Comparison of ENCODE assay signal across 2 cellular contexts in genomic region chr3:150675587-150675986, GRCh38.
TF ChIP-seq lines count a peak whose summit lies in the region.

No MANE protein-coding gene starts in this region.

TF ChIP-seq in GM23338, 12 proteins besides CTCF, POLR2A, EP300 and RAD21:
- TF ChIP-seq REST (IDR thresholded peaks at IDR 0.05; ENCODE audit: unreplicated experiment) (no peak), EZH2 (IDR thresholded peaks at IDR 0.05; ENCODE audit: low read depth, unreplicated experiment) (no peak), POLR2AphosphoS5 (IDR thresholded peaks at IDR 0.05; ENCODE audit: low read depth) (no peak), EZH2phosphoT487 (IDR thresholded peaks at IDR 0.05; ENCODE audit: unreplicated experiment) (no peak), ZNF114 (CRISPR knock-in tag; IDR thresholded peaks at IDR 0.05) (no peak), ZNF331 (CRISPR knock-in tag; IDR thresholded peaks at IDR 0.05; ENCODE audit: low read depth) (no peak), JUNB (IDR thresholded peaks at IDR 0.05; ENCODE audit: unreplicated experiment) (no peak), STAT1 (IDR thresholded peaks at IDR 0.05; ENCODE audit: unreplicated experiment) (no peak)
- TF ChIP-seq, protein P1, sequence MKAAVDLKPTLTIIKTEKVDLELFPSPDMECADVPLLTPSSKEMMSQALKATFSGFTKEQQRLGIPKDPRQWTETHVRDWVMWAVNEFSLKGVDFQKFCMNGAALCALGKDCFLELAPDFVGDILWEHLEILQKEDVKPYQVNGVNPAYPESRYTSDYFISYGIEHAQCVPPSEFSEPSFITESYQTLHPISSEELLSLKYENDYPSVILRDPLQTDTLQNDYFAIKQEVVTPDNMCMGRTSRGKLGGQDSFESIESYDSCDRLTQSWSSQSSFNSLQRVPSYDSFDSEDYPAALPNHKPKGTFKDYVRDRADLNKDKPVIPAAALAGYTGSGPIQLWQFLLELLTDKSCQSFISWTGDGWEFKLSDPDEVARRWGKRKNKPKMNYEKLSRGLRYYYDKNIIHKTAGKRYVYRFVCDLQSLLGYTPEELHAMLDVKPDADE (IDR thresholded peaks at IDR 0.05): no peak

TF ChIP-seq in K562, 482 proteins besides CTCF, POLR2A, EP300 and RAD21 (continued from another document and continues in another):
- TF ChIP-seq, protein P2, sequence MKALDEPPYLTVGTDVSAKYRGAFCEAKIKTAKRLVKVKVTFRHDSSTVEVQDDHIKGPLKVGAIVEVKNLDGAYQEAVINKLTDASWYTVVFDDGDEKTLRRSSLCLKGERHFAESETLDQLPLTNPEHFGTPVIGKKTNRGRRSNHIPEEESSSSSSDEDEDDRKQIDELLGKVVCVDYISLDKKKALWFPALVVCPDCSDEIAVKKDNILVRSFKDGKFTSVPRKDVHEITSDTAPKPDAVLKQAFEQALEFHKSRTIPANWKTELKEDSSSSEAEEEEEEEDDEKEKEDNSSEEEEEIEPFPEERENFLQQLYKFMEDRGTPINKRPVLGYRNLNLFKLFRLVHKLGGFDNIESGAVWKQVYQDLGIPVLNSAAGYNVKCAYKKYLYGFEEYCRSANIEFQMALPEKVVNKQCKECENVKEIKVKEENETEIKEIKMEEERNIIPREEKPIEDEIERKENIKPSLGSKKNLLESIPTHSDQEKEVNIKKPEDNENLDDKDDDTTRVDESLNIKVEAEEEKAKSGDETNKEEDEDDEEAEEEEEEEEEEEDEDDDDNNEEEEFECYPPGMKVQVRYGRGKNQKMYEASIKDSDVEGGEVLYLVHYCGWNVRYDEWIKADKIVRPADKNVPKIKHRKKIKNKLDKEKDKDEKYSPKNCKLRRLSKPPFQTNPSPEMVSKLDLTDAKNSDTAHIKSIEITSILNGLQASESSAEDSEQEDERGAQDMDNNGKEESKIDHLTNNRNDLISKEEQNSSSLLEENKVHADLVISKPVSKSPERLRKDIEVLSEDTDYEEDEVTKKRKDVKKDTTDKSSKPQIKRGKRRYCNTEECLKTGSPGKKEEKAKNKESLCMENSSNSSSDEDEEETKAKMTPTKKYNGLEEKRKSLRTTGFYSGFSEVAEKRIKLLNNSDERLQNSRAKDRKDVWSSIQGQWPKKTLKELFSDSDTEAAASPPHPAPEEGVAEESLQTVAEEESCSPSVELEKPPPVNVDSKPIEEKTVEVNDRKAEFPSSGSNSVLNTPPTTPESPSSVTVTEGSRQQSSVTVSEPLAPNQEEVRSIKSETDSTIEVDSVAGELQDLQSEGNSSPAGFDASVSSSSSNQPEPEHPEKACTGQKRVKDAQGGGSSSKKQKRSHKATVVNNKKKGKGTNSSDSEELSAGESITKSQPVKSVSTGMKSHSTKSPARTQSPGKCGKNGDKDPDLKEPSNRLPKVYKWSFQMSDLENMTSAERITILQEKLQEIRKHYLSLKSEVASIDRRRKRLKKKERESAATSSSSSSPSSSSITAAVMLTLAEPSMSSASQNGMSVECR (CRISPR knock-in tag; IDR thresholded peaks at IDR 0.05): no peak
- TF ChIP-seq TRIM24 (IDR thresholded peaks at IDR 0.05): peak; percentile 84 to 89
- TF ChIP-seq MNT (conservative IDR thresholded peaks at IDR 0.05): no peak
- TF ChIP-seq ZNF696 (CRISPR knock-in tag; conservative IDR thresholded peaks at IDR 0.05): no peak
- no peak for TF ChIP-seq PHF8 (IDR thresholded peaks at IDR 0.05; ENCODE audit: borderline replicate concordance, low read length)
- peak; percentile 23; the same call in 1 of the 2 replicates for TF ChIP-seq EHMT2 (IDR thresholded peaks at IDR 0.05)
- TF ChIP-seq NFE2L1 (tag; IDR thresholded peaks at IDR 0.05; ENCODE audit: borderline replicate concordance, low read depth): no peak
- TF ChIP-seq DDX20 (tag; IDR thresholded peaks at IDR 0.05; ENCODE audit: low read depth): no peak
- TF ChIP-seq CBX1 (IDR thresholded peaks at IDR 0.05; ENCODE audit: low read depth): no peak
- no peak for TF ChIP-seq MAFF (IDR thresholded peaks at IDR 0.05; ENCODE audit: low read length)
- TF ChIP-seq MED1 (CRISPR knock-in tag; IDR thresholded peaks at IDR 0.05; ENCODE audit: borderline replicate concordance): no peak
- peak; percentile 98 for TF ChIP-seq TRIM28 (IDR thresholded peaks at IDR 0.05)
- no peak for TF ChIP-seq ZNF311 (CRISPR knock-in tag; IDR thresholded peaks at IDR 0.05)
- TF ChIP-seq, protein P3, sequence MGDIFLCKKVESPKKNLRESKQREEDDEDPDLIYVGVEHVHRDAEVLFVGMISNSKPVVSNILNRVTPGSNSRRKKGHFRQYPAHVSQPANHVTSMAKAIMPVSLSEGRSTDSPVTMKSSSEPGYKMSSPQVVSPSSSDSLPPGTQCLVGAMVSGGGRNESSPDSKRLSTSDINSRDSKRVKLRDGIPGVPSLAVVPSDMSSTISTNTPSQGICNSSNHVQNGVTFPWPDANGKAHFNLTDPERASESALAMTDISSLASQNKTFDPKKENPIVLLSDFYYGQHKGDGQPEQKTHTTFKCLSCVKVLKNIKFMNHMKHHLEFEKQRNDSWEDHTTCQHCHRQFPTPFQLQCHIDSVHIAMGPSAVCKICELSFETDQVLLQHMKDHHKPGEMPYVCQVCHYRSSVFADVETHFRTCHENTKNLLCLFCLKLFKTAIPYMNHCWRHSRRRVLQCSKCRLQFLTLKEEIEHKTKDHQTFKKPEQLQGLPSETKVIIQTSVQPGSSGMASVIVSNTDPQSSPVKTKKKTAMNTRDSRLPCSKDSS (IDR thresholded peaks at IDR 0.05; ENCODE audit: low read depth, partially characterized antibody): peak; percentile 89
- no peak for TF ChIP-seq ZNF79 (CRISPR knock-in tag; IDR thresholded peaks at IDR 0.05; ENCODE audit: low read depth)
- no peak for TF ChIP-seq ZFP36 (IDR thresholded peaks at IDR 0.05; ENCODE audit: low read depth, low read length, partially characterized antibody)
- TF ChIP-seq POLR2H (tag; IDR thresholded peaks at IDR 0.05; ENCODE audit: low read depth): no peak
- TF ChIP-seq, protein P4, sequence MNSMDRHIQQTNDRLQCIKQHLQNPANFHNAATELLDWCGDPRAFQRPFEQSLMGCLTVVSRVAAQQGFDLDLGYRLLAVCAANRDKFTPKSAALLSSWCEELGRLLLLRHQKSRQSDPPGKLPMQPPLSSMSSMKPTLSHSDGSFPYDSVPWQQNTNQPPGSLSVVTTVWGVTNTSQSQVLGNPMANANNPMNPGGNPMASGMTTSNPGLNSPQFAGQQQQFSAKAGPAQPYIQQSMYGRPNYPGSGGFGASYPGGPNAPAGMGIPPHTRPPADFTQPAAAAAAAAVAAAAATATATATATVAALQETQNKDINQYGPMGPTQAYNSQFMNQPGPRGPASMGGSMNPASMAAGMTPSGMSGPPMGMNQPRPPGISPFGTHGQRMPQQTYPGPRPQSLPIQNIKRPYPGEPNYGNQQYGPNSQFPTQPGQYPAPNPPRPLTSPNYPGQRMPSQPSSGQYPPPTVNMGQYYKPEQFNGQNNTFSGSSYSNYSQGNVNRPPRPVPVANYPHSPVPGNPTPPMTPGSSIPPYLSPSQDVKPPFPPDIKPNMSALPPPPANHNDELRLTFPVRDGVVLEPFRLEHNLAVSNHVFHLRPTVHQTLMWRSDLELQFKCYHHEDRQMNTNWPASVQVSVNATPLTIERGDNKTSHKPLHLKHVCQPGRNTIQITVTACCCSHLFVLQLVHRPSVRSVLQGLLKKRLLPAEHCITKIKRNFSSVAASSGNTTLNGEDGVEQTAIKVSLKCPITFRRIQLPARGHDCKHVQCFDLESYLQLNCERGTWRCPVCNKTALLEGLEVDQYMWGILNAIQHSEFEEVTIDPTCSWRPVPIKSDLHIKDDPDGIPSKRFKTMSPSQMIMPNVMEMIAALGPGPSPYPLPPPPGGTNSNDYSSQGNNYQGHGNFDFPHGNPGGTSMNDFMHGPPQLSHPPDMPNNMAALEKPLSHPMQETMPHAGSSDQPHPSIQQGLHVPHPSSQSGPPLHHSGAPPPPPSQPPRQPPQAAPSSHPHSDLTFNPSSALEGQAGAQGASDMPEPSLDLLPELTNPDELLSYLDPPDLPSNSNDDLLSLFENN (IDR thresholded peaks at IDR 0.05; ENCODE audit: low read depth in 2 of 2, low read length in 2 of 2): no peak
- TF ChIP-seq, protein P5, sequence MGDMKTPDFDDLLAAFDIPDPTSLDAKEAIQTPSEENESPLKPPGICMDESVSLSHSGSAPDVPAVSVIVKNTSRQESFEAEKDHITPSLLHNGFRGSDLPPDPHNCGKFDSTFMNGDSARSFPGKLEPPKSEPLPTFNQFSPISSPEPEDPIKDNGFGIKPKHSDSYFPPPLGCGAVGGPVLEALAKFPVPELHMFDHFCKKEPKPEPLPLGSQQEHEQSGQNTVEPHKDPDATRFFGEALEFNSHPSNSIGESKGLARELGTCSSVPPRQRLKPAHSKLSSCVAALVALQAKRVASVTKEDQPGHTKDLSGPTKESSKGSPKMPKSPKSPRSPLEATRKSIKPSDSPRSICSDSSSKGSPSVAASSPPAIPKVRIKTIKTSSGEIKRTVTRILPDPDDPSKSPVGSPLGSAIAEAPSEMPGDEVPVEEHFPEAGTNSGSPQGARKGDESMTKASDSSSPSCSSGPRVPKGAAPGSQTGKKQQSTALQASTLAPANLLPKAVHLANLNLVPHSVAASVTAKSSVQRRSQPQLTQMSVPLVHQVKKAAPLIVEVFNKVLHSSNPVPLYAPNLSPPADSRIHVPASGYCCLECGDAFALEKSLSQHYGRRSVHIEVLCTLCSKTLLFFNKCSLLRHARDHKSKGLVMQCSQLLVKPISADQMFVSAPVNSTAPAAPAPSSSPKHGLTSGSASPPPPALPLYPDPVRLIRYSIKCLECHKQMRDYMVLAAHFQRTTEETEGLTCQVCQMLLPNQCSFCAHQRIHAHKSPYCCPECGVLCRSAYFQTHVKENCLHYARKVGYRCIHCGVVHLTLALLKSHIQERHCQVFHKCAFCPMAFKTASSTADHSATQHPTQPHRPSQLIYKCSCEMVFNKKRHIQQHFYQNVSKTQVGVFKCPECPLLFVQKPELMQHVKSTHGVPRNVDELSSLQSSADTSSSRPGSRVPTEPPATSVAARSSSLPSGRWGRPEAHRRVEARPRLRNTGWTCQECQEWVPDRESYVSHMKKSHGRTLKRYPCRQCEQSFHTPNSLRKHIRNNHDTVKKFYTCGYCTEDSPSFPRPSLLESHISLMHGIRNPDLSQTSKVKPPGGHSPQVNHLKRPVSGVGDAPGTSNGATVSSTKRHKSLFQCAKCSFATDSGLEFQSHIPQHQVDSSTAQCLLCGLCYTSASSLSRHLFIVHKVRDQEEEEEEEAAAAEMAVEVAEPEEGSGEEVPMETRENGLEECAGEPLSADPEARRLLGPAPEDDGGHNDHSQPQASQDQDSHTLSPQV (IDR thresholded peaks at IDR 0.05): no peak
- TF ChIP-seq ZNF699 (CRISPR knock-in tag; IDR thresholded peaks at IDR 0.05; ENCODE audit: insufficient replicate concordance): no peak
- peak in 1 of 2 experiments; percentile 99; a peak in 2 of 3 replicates for TF ChIP-seq CBX3 (IDR thresholded peaks at IDR 0.05; ENCODE audit: borderline replicate concordance in 1 of 2, low read length in 2 of 2)
- TF ChIP-seq ELF2 (CRISPR knock-in tag; IDR thresholded peaks at IDR 0.05): no peak
- TF ChIP-seq CBX5 (IDR thresholded peaks at IDR 0.05; ENCODE audit: borderline replicate concordance, low read depth): peak; percentile 94
- peak; percentile 91 for TF ChIP-seq ZFP1 (CRISPR knock-in tag; IDR thresholded peaks at IDR 0.05)
- TF ChIP-seq, protein P6, sequence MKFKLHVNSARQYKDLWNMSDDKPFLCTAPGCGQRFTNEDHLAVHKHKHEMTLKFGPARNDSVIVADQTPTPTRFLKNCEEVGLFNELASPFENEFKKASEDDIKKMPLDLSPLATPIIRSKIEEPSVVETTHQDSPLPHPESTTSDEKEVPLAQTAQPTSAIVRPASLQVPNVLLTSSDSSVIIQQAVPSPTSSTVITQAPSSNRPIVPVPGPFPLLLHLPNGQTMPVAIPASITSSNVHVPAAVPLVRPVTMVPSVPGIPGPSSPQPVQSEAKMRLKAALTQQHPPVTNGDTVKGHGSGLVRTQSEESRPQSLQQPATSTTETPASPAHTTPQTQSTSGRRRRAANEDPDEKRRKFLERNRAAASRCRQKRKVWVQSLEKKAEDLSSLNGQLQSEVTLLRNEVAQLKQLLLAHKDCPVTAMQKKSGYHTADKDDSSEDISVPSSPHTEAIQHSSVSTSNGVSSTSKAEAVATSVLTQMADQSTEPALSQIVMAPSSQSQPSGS (CRISPR knock-in tag; IDR thresholded peaks at IDR 0.05): no peak
- TF ChIP-seq SMARCB1 (IDR thresholded peaks at IDR 0.05; ENCODE audit: insufficient read length, low read depth): no peak
- no peak for TF ChIP-seq SP2 (IDR thresholded peaks at IDR 0.05; ENCODE audit: extremely low read depth, low read depth, low read length, poor library complexity, severe bottlenecking)
- no peak for TF ChIP-seq FOXO4 (CRISPR knock-in tag; IDR thresholded peaks at IDR 0.05)
- TF ChIP-seq ZNF174 (CRISPR knock-in tag; IDR thresholded peaks at IDR 0.05): no peak
- no peak for TF ChIP-seq ARHGAP35 (IDR thresholded peaks at IDR 0.05; ENCODE audit: partially characterized antibody)
- peak; percentile 88 for TF ChIP-seq ZNF384 (IDR thresholded peaks at IDR 0.05; ENCODE audit: low read depth, low read length)
- TF ChIP-seq, protein P7, sequence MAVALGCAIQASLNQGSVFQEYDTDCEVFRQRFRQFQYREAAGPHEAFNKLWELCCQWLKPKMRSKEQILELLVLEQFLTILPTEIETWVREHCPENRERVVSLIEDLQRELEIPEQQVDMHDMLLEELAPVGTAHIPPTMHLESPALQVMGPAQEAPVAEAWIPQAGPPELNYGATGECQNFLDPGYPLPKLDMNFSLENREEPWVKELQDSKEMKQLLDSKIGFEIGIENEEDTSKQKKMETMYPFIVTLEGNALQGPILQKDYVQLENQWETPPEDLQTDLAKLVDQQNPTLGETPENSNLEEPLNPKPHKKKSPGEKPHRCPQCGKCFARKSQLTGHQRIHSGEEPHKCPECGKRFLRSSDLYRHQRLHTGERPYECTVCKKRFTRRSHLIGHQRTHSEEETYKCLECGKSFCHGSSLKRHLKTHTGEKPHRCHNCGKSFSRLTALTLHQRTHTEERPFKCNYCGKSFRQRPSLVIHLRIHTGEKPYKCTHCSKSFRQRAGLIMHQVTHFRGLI (CRISPR knock-in tag; IDR thresholded peaks at IDR 0.05): no peak
